In the genomic region with DNA sequence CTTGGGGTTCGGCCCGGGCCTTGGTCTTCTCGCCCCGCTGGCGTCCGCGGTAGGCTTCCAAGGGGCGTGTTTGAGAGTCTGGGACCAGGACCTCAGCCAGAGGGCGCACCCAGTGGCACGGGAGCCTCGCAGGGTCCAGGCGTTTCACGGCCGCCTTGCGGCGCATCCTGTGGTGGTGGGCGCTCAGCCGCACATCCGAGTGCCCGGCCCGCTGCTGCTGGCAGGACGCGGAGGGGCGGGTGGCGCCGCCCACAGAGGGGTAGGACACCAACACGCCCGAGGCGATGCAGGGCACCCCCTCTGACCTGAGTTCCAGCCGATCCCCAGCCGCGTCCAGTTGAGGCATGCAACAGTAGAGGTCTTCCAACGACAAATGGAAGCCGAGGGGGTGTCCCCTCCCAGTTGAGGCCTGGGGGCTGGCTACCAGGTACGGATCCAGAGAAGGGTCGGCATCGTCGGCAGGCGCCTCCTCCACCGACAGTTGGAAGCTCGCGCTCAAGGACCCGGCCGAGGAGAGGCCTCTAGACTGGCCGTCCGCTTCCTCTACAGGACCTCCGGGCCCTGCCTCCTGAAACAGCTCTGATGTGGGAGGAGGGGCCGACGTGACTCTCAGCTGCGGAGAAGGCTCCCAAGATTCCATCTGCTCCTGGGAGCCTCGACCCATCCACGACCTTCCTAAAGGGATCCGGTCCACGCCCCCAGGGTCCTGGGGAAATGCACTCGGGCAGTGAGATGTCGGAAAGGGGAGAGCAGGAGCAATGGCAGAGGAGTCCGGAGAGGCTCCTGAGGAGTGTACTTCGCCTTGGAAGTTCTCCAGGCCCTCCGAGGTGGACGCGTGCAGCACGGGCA, we compare ENCODE assay signal across 8 cellular contexts. TPM values are rescaled to one million over a fixed set of nuclear protein-coding genes. Genes with fewer than 3 reads are reported as not detected.
DNase-seq lines count a peak whose midpoint lies in the region; ATAC-seq, FAIRE-seq and TF ChIP-seq lines count a peak whose summit lies in the region.

No MANE protein-coding gene starts in this region.

- TF ChIP-seq CTCF in D721Med (IDR thresholded peaks at IDR 0.05; ENCODE audit: insufficient read depth, missing control alignments) (no peak), body of pancreas (IDR thresholded peaks at IDR 0.05) (peak in 5 of 7 experiments; percentile 26 to 58 (median 42))

- no peaks in the 10 kb centered on the region for H3K9me3 ChIP-seq in body of pancreas

- WGBS in body of pancreas, 2 donors: 8 to 36% methylated on average over 5 to 62 of the region's 62 CpGs

- H3K4me3 ChIP-seq in body of pancreas: no peak overlapping the region

- H3K36me3 ChIP-seq in body of pancreas (replicated peaks in 1 of 2; ENCODE audit: insufficient read depth in 1 of 2, low read depth in 2 of 2): no peaks in the 10 kb centered on the region

- ATAC-seq in HG02678 (IDR thresholded peaks at IDR 0.05; ENCODE audit: unreplicated experiment): peak; percentile 51
- ATAC-seq in body of pancreas: peak; percentile 62
- ATAC-seq in GM21619 (IDR thresholded peaks at IDR 0.05; ENCODE audit: unreplicated experiment): no peak
- no peak for ATAC-seq in GM21360 (IDR thresholded peaks at IDR 0.05; ENCODE audit: unreplicated experiment)

- no peak for FAIRE-seq in D721Med (lab: Jason Lieb, UNC)

- H3K27ac ChIP-seq in body of pancreas: no peak overlapping the region
- H3K27ac ChIP-seq in layer of hippocampus (ENCODE audit: low read depth, low read length): peak overlapping the region; percentile 4
- H3K27ac ChIP-seq in substantia nigra (ENCODE audit: low read depth, low read length, poor library complexity, severe bottlenecking): peak overlapping the region; percentile 12

- TF ChIP-seq POLR2A in body of pancreas (IDR thresholded peaks at IDR 0.05): peak in 1 of 3 donors; percentile 17

- peaks cover 16% of the 10 kb centered on the region for H3K4me1 ChIP-seq in body of pancreas

- intact Hi-C loops in body of pancreas (cut with DNase I): no loop called here

- H3K27me3 ChIP-seq in body of pancreas (no peaks in the 10 kb centered on the region), layer of hippocampus (ENCODE audit: control insufficient read depth, insufficient read depth, low read length) (no peaks in the 10 kb centered on the region)

- DNase-seq in D721Med (ENCODE audit: insufficient read length, low spot score) (peak; percentile 15), body of pancreas (peak; percentile 38 to 70 (median 57)), substantia nigra (lab: John Stamatoyannopoulos, UW) (peak in 27 of 49 donors; percentile 13 to 74 (median 40)), NCI-H82 treated with DMSO at 0.1 percent for 48 hours (lab: John Stamatoyannopoulos, UW; ENCODE audit: unreplicated experiment) (no peak)

RNA-seq across cellular contexts. Expression of a gene that starts 6.3 kb away (rescaled TPM):
- total RNA-seq in body of pancreas: 1 to 10 TPM in 1 of 2 donors, under 1 TPM in 1; 0.33 to 1.6 TPM

RNA-seq across cellular contexts. Expression of a gene that starts 6.4 kb away (rescaled TPM):
- total RNA-seq in body of pancreas: 10 to 100 TPM in 1 of 2 donors, under 1 TPM in 1; 0.99 to 14.3 TPM

RNA-seq across cellular contexts. Expression of a gene that starts 26.6 kb away (rescaled TPM):
- 10 to 100 TPM; 36.1 to 80.8 TPM for total RNA-seq in body of pancreas

RNA-seq across cellular contexts. Expression of a gene that starts 35.0 kb away (rescaled TPM):
- total RNA-seq in body of pancreas: 10 to 100 TPM; 71.3 to 82.4 TPM

RNA-seq across cellular contexts. Expression of a gene that starts 39.8 kb away (rescaled TPM):
- total RNA-seq in body of pancreas: 10 to 100 TPM in 1 of 2 donors, 1 to 10 TPM in 1; 6.3 to 32.4 TPM

Comparison
In these comparisons a context has a peak if more than half of its experiments do, and no peak if none do; other contexts are left out.
1. ATAC-seq: peak in HG02678 (single experiment) and body of pancreas (single experiment); none in GM21619 (single experiment) and GM21360 (single experiment).
2. H3K27ac ChIP-seq: peak in layer of hippocampus (single experiment) and substantia nigra (single experiment); none in body of pancreas (0 of 4).